In the genomic region with DNA sequence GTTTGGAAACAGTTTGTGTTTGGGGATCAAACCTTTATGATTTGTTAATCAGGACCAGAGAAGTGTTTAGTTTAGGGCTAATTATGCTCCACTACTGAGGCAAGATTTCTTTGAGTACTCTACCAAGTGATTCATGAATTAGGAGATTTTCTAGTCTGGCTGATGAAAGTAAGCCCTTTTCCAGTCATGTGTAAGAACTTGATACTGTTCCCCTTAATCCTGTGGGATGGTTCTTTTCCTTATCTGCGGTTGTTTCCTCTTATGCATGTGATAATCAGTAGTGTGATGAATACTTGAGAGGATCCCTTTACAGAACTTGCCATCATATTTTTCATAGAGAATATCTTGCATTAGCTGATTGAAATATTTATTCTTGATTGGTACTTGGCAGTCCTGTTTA, we compare ENCODE assay signal across 22 cellular contexts.
"Had no signal": no experiment of that assay in that cellular context is flagged by ENCODE, and none has a peak within 500 bp of the region (broad histone marks: within the 10 kb centered on the region; RNA-seq: fewer than 3 reads in every experiment).

No MANE protein-coding gene starts in this region.

- H3K36me3 ChIP-seq: esophagus squamous epithelium, neutrophil, sigmoid colon, thoracic aorta, tibial nerve, upper lobe of left lung had no signal

- H3K27me3 ChIP-seq: esophagus squamous epithelium, sigmoid colon, tibial nerve, upper lobe of left lung had no signal

- ATAC-seq: effector memory CD8-positive, alpha-beta T cell; left lobe of liver; natural killer cell; right cardiac atrium; stimulated activated naive B cell treated with anti-CD40 and anti-IgM and Interleukin-4, amounts not matched to agents 10 μg/mL and 1 μg/mL and 100 μg/mL, for 72 hours had no signal

- H3K27ac ChIP-seq: esophagus squamous epithelium, neutrophil, parathyroid adenoma, sigmoid colon, skin epidermis, thoracic aorta, tibial nerve, upper lobe of left lung had no signal

- H2AFZ ChIP-seq: parathyroid adenoma had no signal

- H3K79me2 ChIP-seq: parathyroid adenoma had no signal

- H3K9me3 ChIP-seq: esophagus squamous epithelium, neutrophil, sigmoid colon, thoracic aorta, tibial nerve, upper lobe of left lung had no signal

- H3K4me3 ChIP-seq: esophagus squamous epithelium, lung, sigmoid colon, skin epidermis, thoracic aorta, tibial nerve, upper lobe of left lung had no signal

- DNase-seq: cerebellar nuclear complex; cortex of kidney; effector memory CD8-positive, alpha-beta T cell; erythroblast; esophagus squamous epithelium; foreskin melanocyte; head of caudate nucleus; kidney; natural killer cell; sigmoid colon; stimulated activated CD4-positive, alpha-beta T cell treated with anti-CD3 and anti-CD28 coated beads, Interleukin-15, amount 100 ng/mL, for 24 hours; stimulated activated CD4-positive, alpha-beta T cell treated with anti-CD3 and anti-CD28 coated beads, Interleukin-2, amount 100 ng/mL, for 48 hours; stimulated activated naive B cell treated with anti-CD40 and anti-IgM and Interleukin-4, amounts not matched to agents 10 μg/mL and 1 μg/mL and 100 μg/mL, for 72 hours; upper lobe of left lung had no signal

- H3K4me1 ChIP-seq: esophagus squamous epithelium, parathyroid adenoma, sigmoid colon, tibial nerve, upper lobe of left lung had no signal

- H3K9ac ChIP-seq: parathyroid adenoma had no signal
